1 cellular context compared by ENCODE assay signal in the genomic region with DNA sequence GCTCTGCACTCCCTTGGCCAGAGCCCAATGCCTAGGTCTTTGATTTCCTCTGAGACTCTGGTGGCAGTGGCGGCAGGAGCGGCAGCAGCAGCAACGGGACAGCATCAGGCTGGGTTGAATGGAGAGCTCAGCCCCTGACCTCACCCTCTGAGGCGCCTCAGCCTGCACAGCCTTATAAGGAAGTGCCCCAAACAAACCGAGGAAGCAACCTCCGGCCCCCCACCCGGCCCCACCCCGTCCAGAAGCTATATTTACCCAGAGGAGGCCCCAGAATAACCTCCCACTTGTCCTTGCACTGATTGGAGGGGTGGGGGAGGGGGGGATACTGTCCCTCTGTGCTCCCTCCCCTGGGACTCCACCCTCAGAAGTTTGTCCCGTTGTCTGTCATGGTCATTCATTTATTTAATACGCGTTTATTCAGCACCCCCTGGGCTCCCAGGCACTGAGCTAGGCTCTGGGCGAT.
TF ChIP-seq lines count a peak whose summit lies in the region.

No MANE protein-coding gene starts in this region.

TF ChIP-seq in HCT116, 20 proteins besides CTCF, POLR2A, EP300 and RAD21:
- TF ChIP-seq YY1 (IDR thresholded peaks at IDR 0.05; ENCODE audit: extremely low read depth, insufficient replicate concordance, low read depth, low read length) (no peak), EZH2 (IDR thresholded peaks at IDR 0.05) (no peak), TCF7L2 (IDR thresholded peaks at IDR 0.05; ENCODE audit: borderline replicate concordance, extremely low read depth, insufficient read depth, insufficient read length) (no peak), EZH2phosphoT487 (IDR thresholded peaks at IDR 0.05; ENCODE audit: borderline replicate concordance) (no peak), ZFX (IDR thresholded peaks at IDR 0.05) (no peak), FOSL1 (IDR thresholded peaks at IDR 0.05; ENCODE audit: low read depth) (no peak), CEBPB (IDR thresholded peaks at IDR 0.05; ENCODE audit: low read depth) (no peak)
- TF ChIP-seq, protein P1, sequence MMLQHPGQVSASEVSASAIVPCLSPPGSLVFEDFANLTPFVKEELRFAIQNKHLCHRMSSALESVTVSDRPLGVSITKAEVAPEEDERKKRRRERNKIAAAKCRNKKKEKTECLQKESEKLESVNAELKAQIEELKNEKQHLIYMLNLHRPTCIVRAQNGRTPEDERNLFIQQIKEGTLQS (IDR thresholded peaks at IDR 0.05), result no peak
- TF ChIP-seq, protein P2, sequence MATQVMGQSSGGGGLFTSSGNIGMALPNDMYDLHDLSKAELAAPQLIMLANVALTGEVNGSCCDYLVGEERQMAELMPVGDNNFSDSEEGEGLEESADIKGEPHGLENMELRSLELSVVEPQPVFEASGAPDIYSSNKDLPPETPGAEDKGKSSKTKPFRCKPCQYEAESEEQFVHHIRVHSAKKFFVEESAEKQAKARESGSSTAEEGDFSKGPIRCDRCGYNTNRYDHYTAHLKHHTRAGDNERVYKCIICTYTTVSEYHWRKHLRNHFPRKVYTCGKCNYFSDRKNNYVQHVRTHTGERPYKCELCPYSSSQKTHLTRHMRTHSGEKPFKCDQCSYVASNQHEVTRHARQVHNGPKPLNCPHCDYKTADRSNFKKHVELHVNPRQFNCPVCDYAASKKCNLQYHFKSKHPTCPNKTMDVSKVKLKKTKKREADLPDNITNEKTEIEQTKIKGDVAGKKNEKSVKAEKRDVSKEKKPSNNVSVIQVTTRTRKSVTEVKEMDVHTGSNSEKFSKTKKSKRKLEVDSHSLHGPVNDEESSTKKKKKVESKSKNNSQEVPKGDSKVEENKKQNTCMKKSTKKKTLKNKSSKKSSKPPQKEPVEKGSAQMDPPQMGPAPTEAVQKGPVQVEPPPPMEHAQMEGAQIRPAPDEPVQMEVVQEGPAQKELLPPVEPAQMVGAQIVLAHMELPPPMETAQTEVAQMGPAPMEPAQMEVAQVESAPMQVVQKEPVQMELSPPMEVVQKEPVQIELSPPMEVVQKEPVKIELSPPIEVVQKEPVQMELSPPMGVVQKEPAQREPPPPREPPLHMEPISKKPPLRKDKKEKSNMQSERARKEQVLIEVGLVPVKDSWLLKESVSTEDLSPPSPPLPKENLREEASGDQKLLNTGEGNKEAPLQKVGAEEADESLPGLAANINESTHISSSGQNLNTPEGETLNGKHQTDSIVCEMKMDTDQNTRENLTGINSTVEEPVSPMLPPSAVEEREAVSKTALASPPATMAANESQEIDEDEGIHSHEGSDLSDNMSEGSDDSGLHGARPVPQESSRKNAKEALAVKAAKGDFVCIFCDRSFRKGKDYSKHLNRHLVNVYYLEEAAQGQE (IDR thresholded peaks at IDR 0.05; ENCODE audit: low read depth), result no peak
TF ChIP-seq in HCT116: peak in this region for 0.
